Comparison of ENCODE assay signal across 9 cellular contexts in genomic region chr22:36461665-36462474, GRCh38. TPM values are rescaled to one million over a fixed set of nuclear protein-coding genes. Genes with fewer than 3 reads are reported as not detected.
DNase-seq lines count a peak whose midpoint lies in the region; ATAC-seq and TF ChIP-seq lines count a peak whose summit lies in the region.
"Had no signal": no experiment of that assay in that cellular context is flagged by ENCODE, and none has a peak within 500 bp of the region (broad histone marks: within the 10 kb centered on the region; RNA-seq: fewer than 3 reads in every experiment).

No MANE protein-coding gene starts in this region.

- DNase-seq in AG10803 (ENCODE audit: low read depth): peak; percentile 92
- peak; percentile 30 for DNase-seq in NCI-H1436 treated with DMSO at 0.1 percent for 48 hours (lab: John Stamatoyannopoulos, UW)
- DNase-seq in dermis blood vessel endothelial cell: peak; percentile 86
- DNase-seq in medulla oblongata (ENCODE audit: extremely low spot score): no peak
- no peak for DNase-seq in COR-L47 (lab: John Stamatoyannopoulos, UW)
- no peak for DNase-seq in activated T-cell treated with anti-CD3 and anti-CD28 coated beads for 4 hours
- DNase-seq: amygdala had no signal

- H3K4me3 ChIP-seq in AG10803 (ENCODE audit: low read length) (no peak overlapping the region), mucosa of rectum (ENCODE audit: low read length in 2 of 2) (no peak overlapping the region)

- ATAC-seq in HG03442 (IDR thresholded peaks at IDR 0.05; ENCODE audit: unreplicated experiment): no peak

- H3K36me3 ChIP-seq in mucosa of rectum (ENCODE audit: control insufficient read depth in 2 of 2, insufficient read depth in 2 of 2, low read length in 2 of 2): peaks cover 5 to 6% of the 10 kb centered on the region in 2 donors

- H3K27me3 ChIP-seq in mucosa of rectum (ENCODE audit: control insufficient read depth in 2 of 2, insufficient read depth in 2 of 2, low read length in 2 of 2): no peaks in the 10 kb centered on the region

- no peak for TF ChIP-seq CTCF in AG10803 (conservative IDR thresholded peaks at IDR 0.05; ENCODE audit: low read length)

- peaks cover 35 to 56% of the 10 kb centered on the region in 2 donors for H3K4me1 ChIP-seq in mucosa of rectum (ENCODE audit: control insufficient read depth in 2 of 2, insufficient read depth in 2 of 2, low read length in 2 of 2)

- H3K27ac ChIP-seq in mucosa of rectum (ENCODE audit: low read depth in 2 of 2, low read length in 2 of 2): peak overlapping the region; percentile 39 to 52

- H3K9me3 ChIP-seq in mucosa of rectum (ENCODE audit: control insufficient read depth in 2 of 2, low read length in 2 of 2): no peaks in the 10 kb centered on the region

- peak overlapping the region; percentile 14 to 52 for H3K9ac ChIP-seq in mucosa of rectum (ENCODE audit: low read depth in 1 of 2, low read length in 2 of 2)

RNA-seq across cellular contexts. Expression of gene TXN2, which starts 19.6 kb away (rescaled TPM):
- 22.0 and 30.3 TPM in 2 replicates for total RNA-seq in dermis blood vessel endothelial cell

RNA-seq across cellular contexts. Expression of gene FOXRED2, which starts 45.0 kb away (rescaled TPM):
- 8.7 and 11.5 TPM in 2 replicates for total RNA-seq in dermis blood vessel endothelial cell

Comparison
In these comparisons a context has a peak if more than half of its experiments do, and no peak if none do; other contexts are left out.
1. DNase-seq: peak in AG10803 (single experiment), NCI-H1436 treated with DMSO at 0.1 percent for 48 hours (single experiment) and dermis blood vessel endothelial cell (single experiment); none in medulla oblongata (single experiment), COR-L47 (single experiment) and activated T-cell treated with anti-CD3 and anti-CD28 coated beads for 4 hours (single experiment).